Comparison of ENCODE assay signal across 8 cellular contexts in genomic region chr19:947707-948533, GRCh38. TPM values are rescaled to one million over a fixed set of nuclear protein-coding genes. Genes with fewer than 3 reads are reported as not detected.
DNase-seq lines count a peak whose midpoint lies in the region; ATAC-seq and TF ChIP-seq lines count a peak whose summit lies in the region.

No MANE protein-coding gene starts in this region.

- H3K4me3 ChIP-seq in DOHH2 (ENCODE audit: low read length) (peak overlapping the region; percentile 52), right cardiac atrium (ENCODE audit: low read length) (no peak overlapping the region)

- no peaks in the 10 kb centered on the region for H3K36me3 ChIP-seq in DOHH2 (ENCODE audit: control insufficient read depth, low read length)

- peak; percentile 73 for ATAC-seq in GM21423 (IDR thresholded peaks at IDR 0.05; ENCODE audit: unreplicated experiment)
- peak; percentile 51 for ATAC-seq in HG03565 (IDR thresholded peaks at IDR 0.05; ENCODE audit: unreplicated experiment)
- ATAC-seq in right cardiac atrium = peak; percentile 25 to 50

- intact Hi-C loops in right cardiac atrium (cut with DNase I) = no loop called here

- H3K27me3 ChIP-seq in DOHH2 (ENCODE audit: control insufficient read depth, low read length) (peaks cover 48% of the 10 kb centered on the region), right cardiac atrium (ENCODE audit: control insufficient read depth, insufficient read depth) (no peaks in the 10 kb centered on the region)

- H3K9me3 ChIP-seq in DOHH2 (ENCODE audit: control insufficient read depth, insufficient read depth, low read length) (no peaks in the 10 kb centered on the region), right cardiac atrium (ENCODE audit: control insufficient read depth, low read length) (no peaks in the 10 kb centered on the region)

- H3F3A ChIP-seq in DOHH2 (ENCODE audit: control insufficient read depth, insufficient read depth) = no peaks in the 10 kb centered on the region

- TF ChIP-seq CTCF in DOHH2 (IDR thresholded peaks at IDR 0.05; ENCODE audit: low read depth, low read length, poor library complexity, severe bottlenecking) = no peak

- WGBS in right cardiac atrium = 82% methylated on average over 46 of the region's 46 CpGs

- no peaks in the 10 kb centered on the region; the same call in 1 of the 2 replicates for H4K20me1 ChIP-seq in DOHH2 (ENCODE audit: control insufficient read depth, insufficient read depth, low read depth, low read length)

- peak; percentile 57 to 87 (median 79) for DNase-seq in right cardiac atrium
- DNase-seq in DMS 273 (lab: John Stamatoyannopoulos, UW; ENCODE audit: unreplicated experiment) = no peak
- no peak for DNase-seq in NCI-H748 treated with DMSO at 0.1 percent for 48 hours (lab: John Stamatoyannopoulos, UW)
- no peak for DNase-seq in HCEC 1CT
- DNase-seq in SK-N-DZ (ENCODE audit: low spot score) = no peak

- H3K4me2 ChIP-seq in DOHH2 (ENCODE audit: low read length) = peak overlapping the region; percentile 64

- H3K9me2 ChIP-seq in DOHH2 (replicated peaks; ENCODE audit: control insufficient read depth, low read length) = no peaks in the 10 kb centered on the region

- H3K4me1 ChIP-seq in DOHH2 (ENCODE audit: control insufficient read depth, low read length) = peaks cover 48% of the 10 kb centered on the region
- no peaks in the 10 kb centered on the region for H3K4me1 ChIP-seq in right cardiac atrium (ENCODE audit: control insufficient read depth, insufficient read depth, low read length)

- H3K27ac ChIP-seq in DOHH2 (ENCODE audit: low read depth, low read length) (peak overlapping the region; percentile 11; the same call in 1 of the 2 replicates), right cardiac atrium (ENCODE audit: low read length) (no peak overlapping the region)

- no peaks in the 10 kb centered on the region for H3K79me2 ChIP-seq in DOHH2 (ENCODE audit: control insufficient read depth, low read length)

RNA-seq across cellular contexts. Expression of gene ARID3A, which starts 22.1 kb away (rescaled TPM):
- 1 to 10 TPM; 4.2 to 6.2 (median 5.6) TPM for total RNA-seq in right cardiac atrium
- polyA plus RNA-seq in right cardiac atrium = 3.3 TPM
- 16.7 and 22.3 TPM in 2 replicates for polyA plus RNA-seq in SK-N-DZ (2014; cell fraction: cytosol; rRNA removed)
- polyA plus RNA-seq in SK-N-DZ (2014; cell fraction: nucleus; rRNA removed) = 11.9 and 12.9 TPM in 2 replicates

RNA-seq across cellular contexts. Expression of gene KISS1R, which starts 30.8 kb away (rescaled TPM):
- total RNA-seq in right cardiac atrium = not detected
- not detected for polyA plus RNA-seq in right cardiac atrium
- polyA plus RNA-seq in SK-N-DZ (2014; cell fraction: cytosol; rRNA removed) = 7.3 and 7.5 TPM in 2 replicates
- polyA plus RNA-seq in SK-N-DZ (2014; cell fraction: nucleus; rRNA removed) = 47.3 and 64.7 TPM in 2 replicates

RNA-seq across cellular contexts. Expression of gene R3HDM4, which starts 34.9 kb away (rescaled TPM):
- total RNA-seq in right cardiac atrium = 10 to 100 TPM; 18.6 to 31.2 (median 21.2) TPM
- polyA plus RNA-seq in right cardiac atrium = 25.8 TPM
- polyA plus RNA-seq in SK-N-DZ (2014; cell fraction: cytosol; rRNA removed) = 35.9 and 42.5 TPM in 2 replicates
- 49.3 and 61.5 TPM in 2 replicates for polyA plus RNA-seq in SK-N-DZ (2014; cell fraction: nucleus; rRNA removed)

RNA-seq across cellular contexts. Expression of gene WDR18, which starts 36.2 kb away (rescaled TPM):
- total RNA-seq in right cardiac atrium = 10 to 100 TPM; 12.2 to 24.0 (median 15.8) TPM
- 22.5 TPM for polyA plus RNA-seq in right cardiac atrium
- polyA plus RNA-seq in SK-N-DZ (2014; cell fraction: cytosol; rRNA removed) = 89.6 and 99.6 TPM in 2 replicates
- 270 and 296 TPM in 2 replicates for polyA plus RNA-seq in SK-N-DZ (2014; cell fraction: nucleus; rRNA removed)

RNA-seq across cellular contexts. Expression of gene GRIN3B, which starts 52.3 kb away (rescaled TPM):
- total RNA-seq in right cardiac atrium = under 1 TPM in 1 of 4 donors, not detected in 3; 0.06 TPM
- not detected for polyA plus RNA-seq in right cardiac atrium
- polyA plus RNA-seq in SK-N-DZ (2014; cell fraction: cytosol; rRNA removed) = 2.6 TPM in 1 of 2 replicates, not detected in the other
- polyA plus RNA-seq in SK-N-DZ (2014; cell fraction: nucleus; rRNA removed) = 1.9 TPM in 2 replicates

Comparison
In these comparisons a context has a peak if more than half of its experiments do, and no peak if none do; other contexts are left out.
1. DNase-seq: peak in right cardiac atrium (3 of 3); none in DMS 273 (single experiment), NCI-H748 treated with DMSO at 0.1 percent for 48 hours (single experiment), HCEC 1CT (single experiment) and SK-N-DZ (single experiment).
2. Peak in every context shown above with its lines, with median percentiles within 50 percentile points of each other: ATAC-seq.